22 cellular contexts compared by ENCODE assay signal in the genomic region with DNA sequence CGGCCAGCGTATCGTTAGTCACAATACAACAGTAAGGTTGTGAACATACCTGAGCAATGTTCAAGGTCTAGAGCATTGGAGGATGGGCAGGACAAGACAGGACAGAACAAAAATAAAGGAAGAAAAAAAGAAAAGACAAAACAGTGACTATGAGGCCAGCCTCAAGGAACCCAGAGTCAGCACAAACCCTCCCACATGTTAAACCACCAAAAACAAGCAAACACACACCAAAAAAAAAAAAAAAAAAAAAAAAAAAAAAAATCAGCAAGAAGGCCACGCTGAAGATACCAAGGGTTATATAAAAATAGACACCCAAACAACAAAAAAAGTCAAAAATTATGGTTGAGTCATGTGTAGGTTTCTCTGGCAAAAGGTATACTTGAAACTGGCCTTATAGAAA. TPM values are rescaled to one million over a fixed set of nuclear protein-coding genes. Genes with fewer than 3 reads are reported as not detected.
A peak's percentile ranks its signal among the peaks of the same experiment; 100 is the strongest.
DNase-seq lines count a peak whose midpoint lies in the region; ATAC-seq and TF ChIP-seq lines count a peak whose summit lies in the region.
"Had no signal": no experiment of that assay in that cellular context is flagged by ENCODE, and none has a peak within 500 bp of the region (broad histone marks: within the 10 kb centered on the region; RNA-seq: fewer than 3 reads in every experiment).

No MANE protein-coding gene starts in this region.

- TF ChIP-seq CTCF in HEK293 (tag by site-specific recombination; IDR thresholded peaks at IDR 0.05) = no peak
- no peak for TF ChIP-seq CTCF in endodermal cell (conservative IDR thresholded peaks at IDR 0.05)

- H3K9ac ChIP-seq in endodermal cell (ENCODE audit: extremely low read depth, low read length, poor library complexity, severe bottlenecking) = no peak overlapping the region
- H3K9ac ChIP-seq: GM23248 had no signal

- H3K27ac ChIP-seq in HEK293 (ENCODE audit: extremely low read depth, low read depth, low read length) = no peak overlapping the region
- no peak overlapping the region for H3K27ac ChIP-seq in endodermal cell (ENCODE audit: low read depth, low read length)
- H3K27ac ChIP-seq: C4-2B, GM23248 had no signal

- no peak overlapping the region for H3K4me3 Mint-ChIP-seq in T-helper 2 cell treated with Interferon-gamma antibody and Interleukin-4, amounts not matched to agents 5 μg/mL and 100 μg/mL, for 36 hours
- no peak overlapping the region for H3K4me3 Mint-ChIP-seq in endodermal cell
- H3K4me3 Mint-ChIP-seq: CD4-positive, CD25-positive, alpha-beta regulatory T cell; CD8-positive, alpha-beta memory T cell; HFFc6 had no signal

- POLR2A ChIA-PET in HEK293 (lab: Yijun Ruan, JAX) = no interaction called here

- no peaks in the 10 kb centered on the region for H3K9me3 Mint-ChIP-seq in T-helper 2 cell treated with Interferon-gamma antibody and Interleukin-4, amounts not matched to agents 5 μg/mL and 100 μg/mL, for 36 hours
- H3K9me3 Mint-ChIP-seq in endodermal cell = no peaks in the 10 kb centered on the region
- H3K9me3 Mint-ChIP-seq: CD4-positive, CD25-positive, alpha-beta regulatory T cell; CD8-positive, alpha-beta memory T cell; HFFc6 had no signal

- peaks cover 46% of the 10 kb centered on the region for H3K36me3 Mint-ChIP-seq in T-helper 2 cell treated with Interferon-gamma antibody and Interleukin-4, amounts not matched to agents 5 μg/mL and 100 μg/mL, for 36 hours (ENCODE audit: low read depth)
- peaks cover 31% of the 10 kb centered on the region for H3K36me3 Mint-ChIP-seq in endodermal cell (ENCODE audit: low read depth)

- H3K4me3 ChIP-seq in HEK293 (ENCODE audit: low read depth, low read length) = no peak overlapping the region
- H3K4me3 ChIP-seq in endodermal cell (ENCODE audit: low read length) = no peak overlapping the region
- H3K4me3 ChIP-seq: GM12878, GM23248 had no signal

- CTCF ChIA-PET in HEK293 (lab: Yijun Ruan, JAX) = interaction anchor here (0.7 to 5.5 kb wide), 2 partner anchors 13 to 48 kb away, joined by 5 to 46 read pairs; a partner anchor contains a TSS

- DNase-seq in T-helper 2 cell treated with Interferon-gamma antibody and Interleukin-4, amounts not matched to agents 5 μg/mL and 100 μg/mL, for 36 hours (ENCODE audit: low spot score) = no peak
- no peak for DNase-seq in endodermal cell
- DNase-seq in activated T-cell treated with anti-CD3 and anti-CD28 coated beads, Interleukin-2, amount 50 U/mL, for 1 hour = no peak
- DNase-seq: CD8-positive, alpha-beta memory T cell; DMS 273 treated with DMSO at 0.1 percent for 48 hours; DMS79; EL; GDM1; GM23248; H7; HFFc6 had no signal

- H3K4me1 ChIP-seq in HEK293 (ENCODE audit: control insufficient read depth, insufficient read depth, low read length) (no peaks in the 10 kb centered on the region), endodermal cell (ENCODE audit: control insufficient read depth, insufficient read depth, low read length) (no peaks in the 10 kb centered on the region)

- H3K27ac Mint-ChIP-seq in T-helper 2 cell treated with Interferon-gamma antibody and Interleukin-4, amounts not matched to agents 5 μg/mL and 100 μg/mL, for 36 hours = peak overlapping the region; percentile 16
- H3K27ac Mint-ChIP-seq in endodermal cell = peak overlapping the region; percentile 24
- H3K27ac Mint-ChIP-seq: CD4-positive, CD25-positive, alpha-beta regulatory T cell; CD8-positive, alpha-beta memory T cell; HFFc6 had no signal

- no peaks in the 10 kb centered on the region for H3K27me3 ChIP-seq in endodermal cell (ENCODE audit: control insufficient read depth, insufficient read depth, low read length, poor library complexity, severe bottlenecking)

- no peaks in the 10 kb centered on the region for H3K27me3 Mint-ChIP-seq in T-helper 2 cell treated with Interferon-gamma antibody and Interleukin-4, amounts not matched to agents 5 μg/mL and 100 μg/mL, for 36 hours (ENCODE audit: low read depth)
- H3K27me3 Mint-ChIP-seq in endodermal cell (ENCODE audit: insufficient read depth) = no peaks in the 10 kb centered on the region
- H3K27me3 Mint-ChIP-seq: CD4-positive, CD25-positive, alpha-beta regulatory T cell; CD8-positive, alpha-beta memory T cell had no signal

- H3K9me3 ChIP-seq in HEK293 (ENCODE audit: control insufficient read depth, insufficient read depth, low read depth, low read length) (no peaks in the 10 kb centered on the region), endodermal cell (ENCODE audit: control insufficient read depth, low read length) (no peaks in the 10 kb centered on the region)

- peaks cover 7% of the 10 kb centered on the region for H3K4me1 Mint-ChIP-seq in T-helper 2 cell treated with Interferon-gamma antibody and Interleukin-4, amounts not matched to agents 5 μg/mL and 100 μg/mL, for 36 hours (ENCODE audit: low read depth)
- H3K4me1 Mint-ChIP-seq in endodermal cell = no peaks in the 10 kb centered on the region

- 98 to 100% methylated on average over 1 to 3 of the region's 4 CpGs for WGBS in endodermal cell (ENCODE audit: insufficient coverage in 1 of 2, insufficient read length in 1 of 2), 2 experiments

- ATAC-seq in HG02970 (IDR thresholded peaks at IDR 0.05; ENCODE audit: low FRiP score, unreplicated experiment) (no peak), HG03159 (IDR thresholded peaks at IDR 0.05; ENCODE audit: unreplicated experiment) (no peak)
- ATAC-seq: GM12878, HCT116 had no signal

- peaks cover 68 to 95% of the 10 kb centered on the region in 2 experiments for H3K36me3 ChIP-seq in HEK293 (ENCODE audit: control insufficient read depth in 2 of 2, insufficient read depth in 1 of 2, low read length in 2 of 2)
- peaks cover 82% of the 10 kb centered on the region for H3K36me3 ChIP-seq in endodermal cell (ENCODE audit: control insufficient read depth, insufficient read depth, low read length)

TF ChIP-seq in HEK293, 187 proteins besides CTCF, POLR2A, EP300 and RAD21:
- TF ChIP-seq, protein P1, sequence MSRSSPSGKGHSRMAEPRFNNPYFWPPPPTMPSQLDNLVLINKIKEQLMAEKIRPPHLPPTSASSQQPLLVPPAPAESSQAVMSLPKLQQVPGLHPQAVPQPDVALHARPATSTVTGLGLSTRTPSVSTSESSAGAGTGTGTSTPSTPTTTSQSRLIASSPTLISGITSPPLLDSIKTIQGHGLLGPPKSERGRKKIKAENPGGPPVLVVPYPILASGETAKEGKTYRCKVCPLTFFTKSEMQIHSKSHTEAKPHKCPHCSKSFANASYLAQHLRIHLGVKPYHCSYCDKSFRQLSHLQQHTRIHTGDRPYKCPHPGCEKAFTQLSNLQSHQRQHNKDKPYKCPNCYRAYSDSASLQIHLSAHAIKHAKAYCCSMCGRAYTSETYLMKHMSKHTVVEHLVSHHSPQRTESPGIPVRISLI (tag by site-specific recombination; IDR thresholded peaks at IDR 0.05) = peak; percentile 77
- no peak for TF ChIP-seq ZNF132 (tag by site-specific recombination; IDR thresholded peaks at IDR 0.05; ENCODE audit: borderline replicate concordance)

RNA-seq across cellular contexts. Expression of a gene that starts 12.8 kb away (rescaled TPM):
- total RNA-seq in endodermal cell = 10 to 100 TPM; 23.3 to 26.2 TPM
- 26.7 TPM for polyA plus RNA-seq in endodermal cell (2013, experiment 1 of 2)
- polyA plus RNA-seq in endodermal cell (2013, experiment 2 of 2) = 21.8 TPM

RNA-seq across cellular contexts. Expression of a gene that starts 21.8 kb away (rescaled TPM):
- total RNA-seq in endodermal cell = not detected
- polyA plus RNA-seq in endodermal cell (2013, experiment 1 of 2) = 0.25 TPM
- 0.21 TPM for polyA plus RNA-seq in endodermal cell (2013, experiment 2 of 2)
- total RNA-seq: A172, GM12878, GM23248, H1, H7 had no signal
- polyA plus RNA-seq: BJ, GM23248 had no signal

RNA-seq across cellular contexts. Expression of a gene that starts 42.2 kb away (rescaled TPM):
- not detected for total RNA-seq in endodermal cell
- polyA plus RNA-seq in endodermal cell (2013, experiment 1 of 2) = not detected
- 0.17 TPM for polyA plus RNA-seq in endodermal cell (2013, experiment 2 of 2)
- total RNA-seq: A172; A673; CD8-positive, alpha-beta memory T cell; GM23248; H1; H7; HFFc6 had no signal
- polyA plus RNA-seq: BJ; CD8-positive, alpha-beta memory T cell; GM12878; GM23248; H1 had no signal
